Comparison of ENCODE assay signal across 9 cellular contexts in the genomic region with DNA sequence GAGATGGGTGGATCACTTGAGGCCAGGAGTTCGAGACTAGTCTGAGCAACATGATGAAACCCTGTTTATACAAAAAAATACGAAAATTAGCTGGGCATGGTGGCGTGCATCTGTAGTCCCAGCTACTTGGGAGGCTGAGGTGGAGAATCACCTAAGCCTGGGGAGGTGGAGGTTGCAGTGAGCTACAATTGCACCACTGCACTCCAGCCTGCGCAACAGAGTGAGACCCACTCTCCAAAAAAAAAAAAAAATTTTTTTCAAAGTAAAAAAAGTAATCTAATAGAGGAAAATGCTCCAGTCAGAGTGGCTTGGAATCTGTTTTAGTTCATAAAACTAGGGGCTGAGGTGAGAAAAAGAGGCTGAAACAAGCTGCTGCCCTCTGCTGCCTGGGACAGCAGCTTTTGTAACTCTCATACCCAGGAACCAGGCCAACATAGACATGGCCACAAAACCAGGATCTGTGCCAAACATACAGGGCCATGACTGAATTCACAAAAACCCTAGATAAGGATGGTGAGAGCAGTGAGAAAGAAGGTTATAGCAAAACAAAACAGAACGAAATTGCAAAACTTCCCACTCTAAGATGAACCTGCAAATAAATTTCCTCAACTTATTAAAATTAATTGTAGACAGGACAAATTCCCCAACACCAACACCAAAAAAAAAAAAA. TPM values are rescaled to one million over a fixed set of nuclear protein-coding genes. Genes with fewer than 3 reads are reported as not detected.
A peak's percentile ranks its signal among the peaks of the same experiment; 100 is the strongest.
DNase-seq lines count a peak whose midpoint lies in the region; ATAC-seq and TF ChIP-seq lines count a peak whose summit lies in the region.
"Had no signal": no experiment of that assay in that cellular context is flagged by ENCODE, and none has a peak within 500 bp of the region (broad histone marks: within the 10 kb centered on the region; RNA-seq: fewer than 3 reads in every experiment).

No MANE protein-coding gene starts in this region.

- TF ChIP-seq CTCF in foreskin keratinocyte (conservative IDR thresholded peaks at IDR 0.05), result peak; percentile 36

- no peaks in the 10 kb centered on the region for H3K4me1 ChIP-seq in foreskin keratinocyte

- no peak for ATAC-seq in foreskin keratinocyte
- ATAC-seq in esophagus mucosa, result no peak

- no peak overlapping the region for H3K27ac ChIP-seq in foreskin keratinocyte

- H3K27me3 ChIP-seq in foreskin keratinocyte, result no peaks in the 10 kb centered on the region

- in situ Hi-C loops in SK-MEL-5 (cut with HindIII; ENCODE audit: low pct_unique_long_range_greater_than_20kb, low sequenced_read_pairs), result no loop called here

- DNase-seq in DMS53 (lab: John Stamatoyannopoulos, UW) (peak; percentile 44), DMS53 treated with DMSO at 0.1 percent for 48 hours (lab: John Stamatoyannopoulos, UW; ENCODE audit: unreplicated experiment) (no peak), SK-MEL-5 (ENCODE audit: low read depth, low spot score) (peak; percentile 65), foreskin keratinocyte (peak in 1 of 2 donors; percentile 41), stromal cell of bone marrow (ENCODE audit: low read depth) (peak; percentile 91)
- no peak for DNase-seq in activated CD4-positive, CD25-positive, alpha-beta regulatory T cell (lab: John Stamatoyannopoulos, UW)
- DNase-seq in stimulated activated naive CD4-positive, alpha-beta T cell treated with Interleukin-2 at 50 U/mL for 16 hours (lab: John Stamatoyannopoulos, UW), result no peak
- DNase-seq: activated B cell treated with CpG ODN at 0.5 μM for 24 hours had no signal

RNA-seq across cellular contexts. Expression of gene DCAF12, which starts 13.1 kb away (rescaled TPM):
- total RNA-seq in SK-MEL-5 (2014; rRNA removed; shearing (Covaris generic)), result 14.9 and 15.2 TPM in 2 replicates
- polyA plus RNA-seq in SK-MEL-5 (2015; cell fraction: cytosol; rRNA removed), result 21.4 and 28.5 TPM in 2 replicates
- polyA plus RNA-seq in SK-MEL-5 (2015; cell fraction: nucleus; rRNA removed), result 13.7 and 27.2 TPM in 2 replicates
- total RNA-seq in foreskin keratinocyte (29.6 and 31.0 TPM in 2 replicates), esophagus mucosa (39.5 TPM)
- 12.8 and 15.7 TPM in 2 replicates for polyA plus RNA-seq in foreskin keratinocyte

RNA-seq across cellular contexts. Expression of gene UBAP1, which starts 39.2 kb away (rescaled TPM):
- total RNA-seq in SK-MEL-5 (2014; rRNA removed; shearing (Covaris generic)), result 9.8 and 11.2 TPM in 2 replicates
- 21.7 and 23.7 TPM in 2 replicates for polyA plus RNA-seq in SK-MEL-5 (2015; cell fraction: cytosol; rRNA removed)
- polyA plus RNA-seq in SK-MEL-5 (2015; cell fraction: nucleus; rRNA removed), result 6.8 and 7.6 TPM in 2 replicates
- total RNA-seq in foreskin keratinocyte, result 40.5 and 46.9 TPM in 2 replicates
- 33.9 and 36.6 TPM in 2 replicates for polyA plus RNA-seq in foreskin keratinocyte
- 63.9 TPM for total RNA-seq in esophagus mucosa

Comparison
In these comparisons a context has a peak if more than half of its experiments do, and no peak if none do; other contexts are left out.
1. DNase-seq: peak in DMS53 (single experiment), SK-MEL-5 (single experiment) and stromal cell of bone marrow (single experiment); none in DMS53 treated with DMSO at 0.1 percent for 48 hours (single experiment), activated CD4-positive, CD25-positive, alpha-beta regulatory T cell (0 of 4) and stimulated activated naive CD4-positive, alpha-beta T cell treated with Interleukin-2 at 50 U/mL for 16 hours (single experiment).